7 cellular contexts compared by ENCODE assay signal in genomic region chr14:74290415-74290814, GRCh38. TPM values are rescaled to one million over a fixed set of nuclear protein-coding genes. Genes with fewer than 3 reads are reported as not detected.
DNase-seq lines count a peak whose midpoint lies in the region; ATAC-seq and TF ChIP-seq lines count a peak whose summit lies in the region.

No MANE protein-coding gene starts in this region.

- H3K27ac ChIP-seq in H9 (ENCODE audit: insufficient read length, low read depth, low read length) = no peak overlapping the region
- no peak overlapping the region for H3K27ac ChIP-seq in mesendoderm (ENCODE audit: low read depth, low read length)
- H3K27ac ChIP-seq in Peyer's patch = no peak overlapping the region

- H3K23ac ChIP-seq in H9 (ENCODE audit: insufficient read length, low read depth, low read length) (no peak overlapping the region), mesendoderm (ENCODE audit: low read length) (no peak overlapping the region)

- H3K4me2 ChIP-seq in H9 (ENCODE audit: insufficient read depth, insufficient read length, low read length) (no peak overlapping the region), mesendoderm (ENCODE audit: low read length) (no peak overlapping the region)

- DNase-seq in Calu3 (no peak), H9 (no peak), activated B cell treated with CpG ODN at 0.5 μM for 24 hours (no peak), mesendoderm (peak; percentile 67), Peyer's patch (no peak), activated gamma-delta T cell treated with Interleukin-2 at 50 U/mL for 16 hours (no peak), GDM1 (lab: John Stamatoyannopoulos, UW) (no peak)

- H3K9me3 Mint-ChIP-seq in Calu3 (ENCODE audit: low read depth, unreplicated experiment) = no peaks in the 10 kb centered on the region
- H3K9me3 Mint-ChIP-seq in H9 = no peaks in the 10 kb centered on the region
- H3K9me3 Mint-ChIP-seq in activated B cell treated with CpG ODN at 0.5 μM for 24 hours = no peaks in the 10 kb centered on the region

- H4K91ac ChIP-seq in H9 (ENCODE audit: insufficient read length, low read depth, low read length) = no peak overlapping the region

- H2BK20ac ChIP-seq in H9 (ENCODE audit: low read depth, low read length, poor library complexity, severe bottlenecking) = no peak overlapping the region

- H3K56ac ChIP-seq in H9 (ENCODE audit: insufficient read length, low read depth, low read length) = no peak overlapping the region
- H3K56ac ChIP-seq in mesendoderm (ENCODE audit: low read length) = no peak overlapping the region

- H4K8ac ChIP-seq in H9 (replicated peaks; ENCODE audit: insufficient read length, low read depth, low read length) = no peak overlapping the region
- no peak overlapping the region for H4K8ac ChIP-seq in mesendoderm (ENCODE audit: low read depth, low read length)

- H3K79me2 ChIP-seq in H9 (ENCODE audit: insufficient read depth, low read length) (no peaks in the 10 kb centered on the region), mesendoderm (ENCODE audit: control insufficient read depth, insufficient read depth, low read length) (peaks cover 4% of the 10 kb centered on the region)

- H3K4me1 ChIP-seq in H9 (ENCODE audit: insufficient read depth, low read length) = no peaks in the 10 kb centered on the region; the same call in 1 of the 2 replicates
- no peaks in the 10 kb centered on the region for H3K4me1 ChIP-seq in mesendoderm (ENCODE audit: control insufficient read depth, low read depth, low read length)
- no peaks in the 10 kb centered on the region for H3K4me1 ChIP-seq in Peyer's patch

- H2BK15ac ChIP-seq in H9 (ENCODE audit: low read depth, low read length) = no peak overlapping the region
- H2BK15ac ChIP-seq in mesendoderm (replicated peaks; ENCODE audit: low read depth) = no peak overlapping the region

- no peak overlapping the region for H3K9ac ChIP-seq in H9 (ENCODE audit: extremely low read depth, insufficient read length, low read length)
- H3K9ac ChIP-seq in mesendoderm (ENCODE audit: low read length) = no peak overlapping the region

- no peak overlapping the region for H3K14ac ChIP-seq in H9 (ENCODE audit: insufficient read depth, low read length)

- peak; percentile 31 for ATAC-seq in activated B cell treated with CpG ODN at 0.5 μM for 24 hours (ENCODE audit: low read depth)

- H3K27me3 Mint-ChIP-seq in Calu3 (ENCODE audit: unreplicated experiment) (no peaks in the 10 kb centered on the region), H9 (ENCODE audit: low read depth) (no peaks in the 10 kb centered on the region; the same call in 1 of the 2 replicates), activated B cell treated with CpG ODN at 0.5 μM for 24 hours (no peaks in the 10 kb centered on the region)

- POLR2A ChIA-PET in activated B cell treated with CpG ODN at 0.5 μM for 24 hours (lab: Charles Lee) = no interaction called here

- no peak overlapping the region for H4K5ac ChIP-seq in H9 (ENCODE audit: insufficient read length, low read depth, low read length)
- H4K5ac ChIP-seq in mesendoderm (ENCODE audit: low read length) = no peak overlapping the region

- H3K4me3 ChIP-seq in mesendoderm (ENCODE audit: low read length) (no peak overlapping the region), Peyer's patch (no peak overlapping the region)

- H3K79me1 ChIP-seq in H9 (ENCODE audit: insufficient read depth, low read depth, low read length, poor library complexity, severe bottlenecking) (no peaks in the 10 kb centered on the region), mesendoderm (ENCODE audit: low read length) (peaks cover 9% of the 10 kb centered on the region)

- H3K27ac Mint-ChIP-seq in Calu3 (ENCODE audit: unreplicated experiment) (no peak overlapping the region), H9 (peak overlapping the region in 1 of 3 experiments; percentile 51; a peak in 1 of 7 replicates), activated B cell treated with CpG ODN at 0.5 μM for 24 hours (no peak overlapping the region)

- intact Hi-C loops in Calu3 (cut with micrococcal nuclease; ENCODE audit: unreplicated experiment) (no loop called here), activated B cell treated with CpG ODN at 0.5 μM for 24 hours (cut with micrococcal nuclease) (no loop called here)

- peaks cover 24% of the 10 kb centered on the region for H3K36me3 Mint-ChIP-seq in Calu3 (ENCODE audit: insufficient read depth, unreplicated experiment)
- H3K36me3 Mint-ChIP-seq in H9 (ENCODE audit: insufficient read depth in 1 of 3, low read depth in 3 of 3) = peaks cover 37 to 82% (median 81%) of the 10 kb centered on the region in 3 experiments
- H3K36me3 Mint-ChIP-seq in activated B cell treated with CpG ODN at 0.5 μM for 24 hours (ENCODE audit: low read depth) = peaks cover 84% of the 10 kb centered on the region

- H2AK5ac ChIP-seq in H9 (ENCODE audit: insufficient read length, low read length) (no peak overlapping the region), mesendoderm (ENCODE audit: low read length) (no peak overlapping the region)

- TF ChIP-seq POLR2A in Peyer's patch (IDR thresholded peaks at IDR 0.05) = no peak

- peaks cover 28% of the 10 kb centered on the region for H3K36me3 ChIP-seq in mesendoderm (ENCODE audit: control insufficient read depth, insufficient read depth, low read length)
- peaks cover 0 to 86% (median 0%) of the 10 kb centered on the region in 3 donors for H3K36me3 ChIP-seq in Peyer's patch

- H3K23me2 ChIP-seq in H9 (ENCODE audit: insufficient read length, low read depth, low read length, poor library complexity, severe bottlenecking) = no peaks in the 10 kb centered on the region

- WGBS in H9 (ENCODE audit: extremely low coverage, insufficient read length, low lambda C conversion rate) = no CpG with 5 or more reads among the region's 7 CpGs
- no CpG with 5 or more reads among the region's 7 CpGs for WGBS in mesendoderm (ENCODE audit: extremely low coverage, insufficient coverage, low lambda C conversion rate)

- H3K4me3 Mint-ChIP-seq in Calu3 (ENCODE audit: low read depth, unreplicated experiment) (no peak overlapping the region), H9 (peak overlapping the region in 1 of 2 experiments; percentile 28; a peak in 1 of 5 replicates), activated B cell treated with CpG ODN at 0.5 μM for 24 hours (no peak overlapping the region)

- no peaks in the 10 kb centered on the region for H4K20me1 ChIP-seq in H9 (ENCODE audit: control insufficient read depth, insufficient read depth, insufficient read length)

- H2BK120ac ChIP-seq in H9 (ENCODE audit: low read depth, low read length, poor library complexity, severe bottlenecking) (no peak overlapping the region), mesendoderm (ENCODE audit: low read depth, low read length) (no peak overlapping the region)

- H3K18ac ChIP-seq in H9 (ENCODE audit: insufficient read length, low read depth, low read length) (no peak overlapping the region), mesendoderm (ENCODE audit: low read length) (no peak overlapping the region)

- no peaks in the 10 kb centered on the region for H3K9me3 ChIP-seq in H9 (ENCODE audit: control insufficient read depth, low read depth, low read length)
- no peaks in the 10 kb centered on the region for H3K9me3 ChIP-seq in Peyer's patch

- no peak overlapping the region for H3T11ph ChIP-seq in H9 (ENCODE audit: low read length)

- H3K4me1 Mint-ChIP-seq in Calu3 (ENCODE audit: low read depth, unreplicated experiment) = no peaks in the 10 kb centered on the region
- peaks cover 6 to 11% of the 10 kb centered on the region in 2 experiments for H3K4me1 Mint-ChIP-seq in H9
- H3K4me1 Mint-ChIP-seq in activated B cell treated with CpG ODN at 0.5 μM for 24 hours = no peaks in the 10 kb centered on the region

- H2AFZ ChIP-seq in H9 (ENCODE audit: low read length) = no peak overlapping the region

- H3K4ac ChIP-seq in H9 (ENCODE audit: low read depth, low read length) (no peak overlapping the region), mesendoderm (ENCODE audit: low read depth, low read length) (no peak overlapping the region)

- no peak overlapping the region for H2BK12ac ChIP-seq in H9 (ENCODE audit: insufficient read length, low read depth, low read length)

- H2BK5ac ChIP-seq in H9 (ENCODE audit: insufficient read length, low read length) (no peak overlapping the region), mesendoderm (ENCODE audit: low read length) (no peak overlapping the region)

- no TSS peak for BruUV-seq in Calu3 (replicated peaks; lab: Mats Ljungman, UMichigan)

- CTCF ChIA-PET in Calu3 (lab: Charles Lee) = interaction anchor here (0.6 to 0.7 kb wide), 2 partner anchors 56 to 272 kb away, joined by 3 read pairs; no protein-coding TSS in a partner anchor
- CTCF ChIA-PET in activated B cell treated with CpG ODN at 0.5 μM for 24 hours (lab: Charles Lee) = no interaction called here

- TF ChIP-seq CTCF in Calu3 (IDR thresholded peaks at IDR 0.05; ENCODE audit: unreplicated experiment) (peak; percentile 30), H9 (conservative IDR thresholded peaks at IDR 0.05) (peak; percentile 73), activated B cell treated with CpG ODN at 0.5 μM for 24 hours (IDR thresholded peaks at IDR 0.05) (no peak), Peyer's patch (IDR thresholded peaks at IDR 0.05) (peak in 3 of 6 experiments; percentile 11 to 14 (median 13))

- H3K27me3 ChIP-seq in H9 (ENCODE audit: insufficient read depth, low read length) (no peaks in the 10 kb centered on the region), mesendoderm (ENCODE audit: insufficient read depth, low read length, poor library complexity) (no peaks in the 10 kb centered on the region), Peyer's patch (no peaks in the 10 kb centered on the region)

RNA-seq across cellular contexts. Expression of gene ABCD4, which starts 12.3 kb away (rescaled TPM):
- 59.6 and 72.4 TPM in 2 replicates for total RNA-seq in Calu3 (2022)
- 79.1 and 80.9 TPM in 2 replicates for total RNA-seq in H9 (2021)
- 58.2 and 78.4 TPM in 2 replicates for total RNA-seq in activated B cell treated with CpG ODN at 0.5 μM for 24 hours
- polyA plus RNA-seq in mesendoderm (2013, experiment 1 of 2) = 29.6 TPM
- polyA plus RNA-seq in mesendoderm (2013, experiment 2 of 2) = 29.9 TPM
- total RNA-seq in Peyer's patch = 100 to 1,000 TPM in 3 of 4 donors, 10 to 100 TPM in 1; 89.1 to 139 (median 107) TPM

RNA-seq across cellular contexts. Expression of gene VSX2, which starts 51.2 kb away (rescaled TPM):
- total RNA-seq in Calu3 (2022) (not detected in 2 replicates), H9 (2021) (not detected in 2 replicates), activated B cell treated with CpG ODN at 0.5 μM for 24 hours (not detected in 2 replicates), Peyer's patch (not detected)
- 0.08 TPM for polyA plus RNA-seq in mesendoderm (2013, experiment 1 of 2)
- polyA plus RNA-seq in mesendoderm (2013, experiment 2 of 2) = 0.04 TPM

RNA-seq across cellular contexts. Expression of gene VRTN, which starts 57.9 kb away (rescaled TPM):
- not detected in 2 replicates for total RNA-seq in Calu3 (2022)
- 104 and 105 TPM in 2 replicates for total RNA-seq in H9 (2021)
- total RNA-seq in activated B cell treated with CpG ODN at 0.5 μM for 24 hours = not detected in 2 replicates
- polyA plus RNA-seq in mesendoderm (2013, experiment 1 of 2) = 135 TPM
- 136 TPM for polyA plus RNA-seq in mesendoderm (2013, experiment 2 of 2)
- under 1 TPM in 1 of 4 donors, not detected in 3; 0.57 TPM for total RNA-seq in Peyer's patch

Comparison
In these comparisons a context has a peak if more than half of its experiments do, and no peak if none do; other contexts are left out.
1. RNA of gene VRTN, which starts 57.9 kb away (total RNA-seq): 104 to 105 TPM in H9; 0.57 TPM in Peyer's patch, not detected in Calu3 and not detected in activated B cell treated with CpG ODN at 0.5 μM for 24 hours; every median in the first group is over 10 times any median in the second.